In genomic region chr1:172394811-172395210, GRCh38 we compare ENCODE assay signal across 13 cellular contexts. TPM values are rescaled to one million over a fixed set of nuclear protein-coding genes. Genes with fewer than 3 reads are reported as not detected.
DNase-seq lines count a peak whose midpoint lies in the region; ATAC-seq and TF ChIP-seq lines count a peak whose summit lies in the region.
"Had no signal": no experiment of that assay in that cellular context is flagged by ENCODE, and none has a peak within 500 bp of the region (broad histone marks: within the 10 kb centered on the region; RNA-seq: fewer than 3 reads in every experiment).

No MANE protein-coding gene starts in this region.

- peak overlapping the region; percentile 73 for H3K4me3 Mint-ChIP-seq in activated naive CD4-positive, alpha-beta T cell treated with anti-CD3 and anti-CD28 coated beads, Interleukin-2, amount 50 U/mL, for 24 hours
- peak overlapping the region; percentile 78 for H3K4me3 Mint-ChIP-seq in activated naive CD8-positive, alpha-beta T cell treated with anti-CD3 and anti-CD28 coated beads, Interleukin-2, amount 10 ng/mL, durations not matched to agents 7 days and 5 days
- no peak overlapping the region for H3K4me3 Mint-ChIP-seq in HFFc6

- no peaks in the 10 kb centered on the region for H3K36me3 ChIP-seq in lower lobe of right lung
- no peaks in the 10 kb centered on the region for H3K36me3 ChIP-seq in upper lobe of left lung
- H3K36me3 ChIP-seq: right atrium auricular region had no signal

- H3K27me3 ChIP-seq in lower lobe of right lung (ENCODE audit: low read depth): no peaks in the 10 kb centered on the region
- H3K27me3 ChIP-seq in upper lobe of left lung: no peaks in the 10 kb centered on the region
- H3K27me3 ChIP-seq: right atrium auricular region had no signal

- DNase-seq in activated naive CD4-positive, alpha-beta T cell treated with anti-CD3 and anti-CD28 coated beads, Interleukin-2, amount 50 U/mL, for 16 hours: no peak
- no peak for DNase-seq in activated naive CD8-positive, alpha-beta T cell treated with anti-CD3 and anti-CD28 coated beads, Interleukin-2, amount 10 ng/mL, durations not matched to agents 7 days and 5 days
- DNase-seq in lower lobe of right lung (no peak), upper lobe of left lung (no peak), DMS 273 (lab: John Stamatoyannopoulos, UW; ENCODE audit: unreplicated experiment) (no peak), HuH-7.5 (ENCODE audit: low spot score) (no peak), HFFc6 (no peak)
- DNase-seq: Karpas-422, NCI-H524 had no signal

- WGBS in upper lobe of left lung, 2 donors: 84 to 85% methylated on average over 5 of the region's 5 CpGs

- H3K27ac ChIP-seq in lower lobe of right lung (peak overlapping the region; percentile 70), upper lobe of left lung (peak overlapping the region; percentile 48 to 69 (median 60))
- H3K27ac ChIP-seq: right atrium auricular region had no signal

- H3K27me3 Mint-ChIP-seq in activated naive CD4-positive, alpha-beta T cell treated with anti-CD3 and anti-CD28 coated beads, Interleukin-2, amount 50 U/mL, for 24 hours: no peaks in the 10 kb centered on the region
- no peaks in the 10 kb centered on the region for H3K27me3 Mint-ChIP-seq in activated naive CD8-positive, alpha-beta T cell treated with anti-CD3 and anti-CD28 coated beads, Interleukin-2, amount 10 ng/mL, durations not matched to agents 7 days and 5 days
- H3K27me3 Mint-ChIP-seq in HFFc6 (ENCODE audit: insufficient read depth): no peaks in the 10 kb centered on the region

- H3K4me1 ChIP-seq in lower lobe of right lung (peaks cover 26% of the 10 kb centered on the region), upper lobe of left lung (peaks cover 6 to 42% (median 23%) of the 10 kb centered on the region in 4 donors)

- peak overlapping the region; percentile 97 for H3K27ac Mint-ChIP-seq in activated naive CD4-positive, alpha-beta T cell treated with anti-CD3 and anti-CD28 coated beads, Interleukin-2, amount 50 U/mL, for 24 hours
- H3K27ac Mint-ChIP-seq in activated naive CD8-positive, alpha-beta T cell treated with anti-CD3 and anti-CD28 coated beads, Interleukin-2, amount 10 ng/mL, durations not matched to agents 7 days and 5 days: peak overlapping the region; percentile 95
- no peak overlapping the region for H3K27ac Mint-ChIP-seq in HFFc6

- no peaks in the 10 kb centered on the region for H3K9me3 ChIP-seq in lower lobe of right lung
- no peaks in the 10 kb centered on the region for H3K9me3 ChIP-seq in upper lobe of left lung
- H3K9me3 ChIP-seq: right atrium auricular region had no signal

- TF ChIP-seq POLR2A in upper lobe of left lung (IDR thresholded peaks at IDR 0.05): no peak

- no peak for ATAC-seq in activated naive CD8-positive, alpha-beta T cell treated with anti-CD3 and anti-CD28 coated beads, Interleukin-2, amount 10 ng/mL, durations not matched to agents 7 days and 5 days (ENCODE audit: low read depth)
- ATAC-seq in lower lobe of right lung (no peak), upper lobe of left lung (ENCODE audit: low FRiP score in 2 of 2) (no peak)

- peaks cover 4% of the 10 kb centered on the region for H3K36me3 Mint-ChIP-seq in activated naive CD4-positive, alpha-beta T cell treated with anti-CD3 and anti-CD28 coated beads, Interleukin-2, amount 50 U/mL, for 24 hours
- peaks cover 4% of the 10 kb centered on the region for H3K36me3 Mint-ChIP-seq in activated naive CD8-positive, alpha-beta T cell treated with anti-CD3 and anti-CD28 coated beads, Interleukin-2, amount 10 ng/mL, durations not matched to agents 7 days and 5 days
- H3K36me3 Mint-ChIP-seq in HFFc6 (ENCODE audit: low read depth): no peaks in the 10 kb centered on the region

- POLR2A ChIA-PET in activated naive CD8-positive, alpha-beta T cell treated with anti-CD3 and anti-CD28 coated beads, Interleukin-2, amount 10 ng/mL, durations not matched to agents 7 days and 5 days (lab: Charles Lee): interaction anchor here (0.7 to 2.3 kb wide), 9 partner anchors 10 to 277 kb away, joined by 3 to 16 read pairs (median 4); no protein-coding TSS in a partner anchor

- no peak overlapping the region for H3K4me3 ChIP-seq in lower lobe of right lung
- no peak overlapping the region for H3K4me3 ChIP-seq in upper lobe of left lung
- H3K4me3 ChIP-seq: right atrium auricular region had no signal

- intact Hi-C loops in lower lobe of right lung (cut with DNase I): no loop called here

- H3K4me1 Mint-ChIP-seq in activated naive CD4-positive, alpha-beta T cell treated with anti-CD3 and anti-CD28 coated beads, Interleukin-2, amount 50 U/mL, for 24 hours: peaks cover 80% of the 10 kb centered on the region
- H3K4me1 Mint-ChIP-seq in activated naive CD8-positive, alpha-beta T cell treated with anti-CD3 and anti-CD28 coated beads, Interleukin-2, amount 10 ng/mL, durations not matched to agents 7 days and 5 days: peaks cover 49% of the 10 kb centered on the region
- H3K4me1 Mint-ChIP-seq in HFFc6 (ENCODE audit: low read depth): peaks cover 68% of the 10 kb centered on the region

- H3K9me3 Mint-ChIP-seq in activated naive CD4-positive, alpha-beta T cell treated with anti-CD3 and anti-CD28 coated beads, Interleukin-2, amount 50 U/mL, for 24 hours: peaks cover 4% of the 10 kb centered on the region
- H3K9me3 Mint-ChIP-seq in activated naive CD8-positive, alpha-beta T cell treated with anti-CD3 and anti-CD28 coated beads, Interleukin-2, amount 10 ng/mL, durations not matched to agents 7 days and 5 days: no peaks in the 10 kb centered on the region
- no peaks in the 10 kb centered on the region for H3K9me3 Mint-ChIP-seq in HFFc6

- no peak for TF ChIP-seq CTCF in lower lobe of right lung (IDR thresholded peaks at IDR 0.05)
- TF ChIP-seq CTCF in upper lobe of left lung (IDR thresholded peaks at IDR 0.05): no peak
- TF ChIP-seq CTCF in HFFc6 (IDR thresholded peaks at IDR 0.05): no peak

- no peak for TF ChIP-seq EP300 in upper lobe of left lung (IDR thresholded peaks at IDR 0.05)

RNA-seq across cellular contexts. Expression of gene C1orf105, which starts 25.7 kb away (rescaled TPM):
- total RNA-seq in activated naive CD8-positive, alpha-beta T cell treated with anti-CD3 and anti-CD28 coated beads, Interleukin-2, amount 10 ng/mL, durations not matched to agents 7 days and 5 days: not detected
- total RNA-seq in lower lobe of right lung (not detected), upper lobe of left lung (not detected)
- not detected for total RNA-seq in HFFc6 (2021; fragmentation: NEBNext Ultra II Directional; extraction: Animal tissue kit (Norgen Biotek cat#: 25700))
- total RNA-seq: liver; T-helper 1 cell treated with Interleukin-12 subunit alpha and Interleukin-12 subunit beta and Interleukin-4 antibody, amounts not matched to agents 30 ng/mL and 1 ng/mL, for 36 hours had no signal

RNA-seq across cellular contexts. Expression of gene PIGC, which starts 49.1 kb away (rescaled TPM):
- total RNA-seq in activated naive CD8-positive, alpha-beta T cell treated with anti-CD3 and anti-CD28 coated beads, Interleukin-2, amount 10 ng/mL, durations not matched to agents 7 days and 5 days: 10 to 100 TPM; 32.1 to 32.8 TPM
- total RNA-seq in lower lobe of right lung (22.8 TPM), upper lobe of left lung (10 to 100 TPM in 5 of 6 donors, 1 to 10 TPM in 1; 5.9 to 23.4 (median 19.3) TPM)
- 10 to 100 TPM; 14.2 to 17.1 (median 15.3) TPM for total RNA-seq in HFFc6 (2021; fragmentation: NEBNext Ultra II Directional; extraction: Animal tissue kit (Norgen Biotek cat#: 25700))
